In the genomic region with DNA sequence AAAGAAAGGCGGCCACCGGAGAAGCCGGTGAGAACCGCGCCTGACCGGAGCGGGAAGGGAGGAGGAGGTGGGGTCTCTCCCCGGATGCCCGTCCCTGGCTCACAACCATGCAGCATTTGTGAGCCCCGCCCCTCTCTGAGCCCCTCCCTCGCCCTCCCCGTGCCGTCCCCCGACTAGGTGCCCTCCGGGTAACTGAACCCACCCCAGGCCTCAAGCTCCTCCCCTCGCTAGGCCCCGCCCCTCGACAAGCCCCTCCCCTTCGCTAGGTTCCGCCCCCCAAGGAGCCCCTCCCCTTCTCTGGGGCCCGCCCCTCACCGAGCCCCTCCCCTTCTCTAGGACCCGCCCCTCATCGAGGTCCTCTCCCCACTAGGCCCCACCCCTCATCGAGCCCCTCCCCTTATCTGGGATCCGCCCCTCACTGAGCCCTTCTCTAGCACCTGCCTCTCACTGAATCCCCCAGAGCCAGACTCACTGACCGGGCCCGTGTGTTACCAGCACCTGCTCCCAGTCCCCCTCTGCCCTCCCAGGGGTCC, we compare ENCODE assay signal across 1 cellular context.
TF ChIP-seq lines count a peak whose summit lies in the region.

No MANE protein-coding gene starts in this region.

TF ChIP-seq in HepG2, 621 proteins besides CTCF, POLR2A, EP300 and RAD21:
- TF ChIP-seq POLR2AphosphoS5 (IDR thresholded peaks at IDR 0.05; ENCODE audit: low read depth, low read length) (0 out of 2 replicates have a peak, but pooled peaks have one; percentile 27), MEIS2 (CRISPR knock-in tag; IDR thresholded peaks at IDR 0.05) (0 out of 2 replicates have a peak, but pooled peaks have one; percentile 4), GFI1 (CRISPR knock-in tag; IDR thresholded peaks at IDR 0.05; ENCODE audit: borderline replicate concordance) (0 out of 2 replicates have a peak, but pooled peaks have one; percentile 20), GABPB1 (CRISPR knock-in tag; IDR thresholded peaks at IDR 0.05) (peak; percentile 23; the same call in 1 of the 2 replicates), REXO4 (CRISPR knock-in tag; IDR thresholded peaks at IDR 0.05; ENCODE audit: borderline replicate concordance) (no peak), SP1 (IDR thresholded peaks at IDR 0.05) (no peak), SP1 (CRISPR knock-in tag; IDR thresholded peaks at IDR 0.05) (peak; percentile 50), PTBP1 (IDR thresholded peaks at IDR 0.05; ENCODE audit: low read depth, low read length, poor library complexity, severe bottlenecking) (no peak), SP5 (CRISPR knock-in tag; IDR thresholded peaks at IDR 0.05; ENCODE audit: borderline replicate concordance, low read depth) (0 out of 2 replicates have a peak, but pooled peaks have one; percentile 14), POLR2G (IDR thresholded peaks at IDR 0.05; ENCODE audit: low read depth, low read length) (peak; percentile 32; the same call in 1 of the 2 replicates)
- TF ChIP-seq, protein P1, sequence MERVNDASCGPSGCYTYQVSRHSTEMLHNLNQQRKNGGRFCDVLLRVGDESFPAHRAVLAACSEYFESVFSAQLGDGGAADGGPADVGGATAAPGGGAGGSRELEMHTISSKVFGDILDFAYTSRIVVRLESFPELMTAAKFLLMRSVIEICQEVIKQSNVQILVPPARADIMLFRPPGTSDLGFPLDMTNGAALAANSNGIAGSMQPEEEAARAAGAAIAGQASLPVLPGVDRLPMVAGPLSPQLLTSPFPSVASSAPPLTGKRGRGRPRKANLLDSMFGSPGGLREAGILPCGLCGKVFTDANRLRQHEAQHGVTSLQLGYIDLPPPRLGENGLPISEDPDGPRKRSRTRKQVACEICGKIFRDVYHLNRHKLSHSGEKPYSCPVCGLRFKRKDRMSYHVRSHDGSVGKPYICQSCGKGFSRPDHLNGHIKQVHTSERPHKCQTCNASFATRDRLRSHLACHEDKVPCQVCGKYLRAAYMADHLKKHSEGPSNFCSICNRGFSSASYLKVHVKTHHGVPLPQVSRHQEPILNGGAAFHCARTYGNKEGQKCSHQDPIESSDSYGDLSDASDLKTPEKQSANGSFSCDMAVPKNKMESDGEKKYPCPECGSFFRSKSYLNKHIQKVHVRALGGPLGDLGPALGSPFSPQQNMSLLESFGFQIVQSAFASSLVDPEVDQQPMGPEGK (CRISPR knock-in tag; IDR thresholded peaks at IDR 0.05), result peak; percentile 83
- TF ChIP-seq, protein P2, sequence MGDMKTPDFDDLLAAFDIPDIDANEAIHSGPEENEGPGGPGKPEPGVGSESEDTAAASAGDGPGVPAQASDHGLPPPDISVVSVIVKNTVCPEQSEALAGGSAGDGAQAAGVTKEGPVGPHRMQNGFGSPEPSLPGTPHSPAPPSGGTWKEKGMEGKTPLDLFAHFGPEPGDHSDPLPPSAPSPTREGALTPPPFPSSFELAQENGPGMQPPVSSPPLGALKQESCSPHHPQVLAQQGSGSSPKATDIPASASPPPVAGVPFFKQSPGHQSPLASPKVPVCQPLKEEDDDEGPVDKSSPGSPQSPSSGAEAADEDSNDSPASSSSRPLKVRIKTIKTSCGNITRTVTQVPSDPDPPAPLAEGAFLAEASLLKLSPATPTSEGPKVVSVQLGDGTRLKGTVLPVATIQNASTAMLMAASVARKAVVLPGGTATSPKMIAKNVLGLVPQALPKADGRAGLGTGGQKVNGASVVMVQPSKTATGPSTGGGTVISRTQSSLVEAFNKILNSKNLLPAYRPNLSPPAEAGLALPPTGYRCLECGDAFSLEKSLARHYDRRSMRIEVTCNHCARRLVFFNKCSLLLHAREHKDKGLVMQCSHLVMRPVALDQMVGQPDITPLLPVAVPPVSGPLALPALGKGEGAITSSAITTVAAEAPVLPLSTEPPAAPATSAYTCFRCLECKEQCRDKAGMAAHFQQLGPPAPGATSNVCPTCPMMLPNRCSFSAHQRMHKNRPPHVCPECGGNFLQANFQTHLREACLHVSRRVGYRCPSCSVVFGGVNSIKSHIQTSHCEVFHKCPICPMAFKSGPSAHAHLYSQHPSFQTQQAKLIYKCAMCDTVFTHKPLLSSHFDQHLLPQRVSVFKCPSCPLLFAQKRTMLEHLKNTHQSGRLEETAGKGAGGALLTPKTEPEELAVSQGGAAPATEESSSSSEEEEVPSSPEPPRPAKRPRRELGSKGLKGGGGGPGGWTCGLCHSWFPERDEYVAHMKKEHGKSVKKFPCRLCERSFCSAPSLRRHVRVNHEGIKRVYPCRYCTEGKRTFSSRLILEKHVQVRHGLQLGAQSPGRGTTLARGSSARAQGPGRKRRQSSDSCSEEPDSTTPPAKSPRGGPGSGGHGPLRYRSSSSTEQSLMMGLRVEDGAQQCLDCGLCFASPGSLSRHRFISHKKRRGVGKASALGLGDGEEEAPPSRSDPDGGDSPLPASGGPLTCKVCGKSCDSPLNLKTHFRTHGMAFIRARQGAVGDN (CRISPR knock-in tag; IDR thresholded peaks at IDR 0.05), result peak; percentile 36; the same call in 1 of the 2 replicates
